ENCODE assay signal across 2 cellular contexts in the genomic region with DNA sequence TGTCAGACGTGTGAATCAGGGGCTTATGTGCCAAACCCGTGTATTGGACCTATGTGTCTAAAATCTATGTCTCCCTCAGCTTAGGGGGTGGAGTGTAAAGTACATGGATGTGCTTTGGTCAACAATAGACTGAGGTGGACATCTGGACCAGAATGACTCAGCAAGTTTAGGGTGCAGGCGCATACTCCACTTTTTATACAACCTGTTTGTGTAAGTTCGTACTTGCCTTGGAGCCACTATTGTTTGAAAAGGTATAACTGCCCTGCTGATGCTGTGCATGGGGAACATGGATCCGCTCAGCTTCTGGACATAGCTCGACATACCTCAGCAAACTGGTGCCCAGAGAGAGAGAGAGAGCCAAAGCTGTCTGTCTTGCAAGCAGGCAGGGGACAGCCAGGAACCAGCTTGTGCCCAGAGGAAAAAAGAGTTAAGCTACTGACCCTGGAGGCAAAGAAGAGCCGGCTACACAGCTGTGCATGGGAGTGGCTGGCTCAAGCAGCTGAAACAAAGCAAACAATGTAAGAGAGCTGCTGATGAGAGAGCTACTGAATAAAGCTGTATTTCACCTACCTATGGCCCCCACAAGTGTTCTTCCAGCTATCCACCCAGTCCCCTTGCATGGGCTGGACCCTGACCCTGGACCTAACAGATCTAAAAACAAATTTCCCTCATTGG.
TF ChIP-seq lines count a peak whose summit lies in the region.

No MANE protein-coding gene starts in this region.

TF ChIP-seq in HEK293, 187 proteins besides CTCF, POLR2A, EP300 and RAD21:
- TF ChIP-seq TRIM28 (IDR thresholded peaks at IDR 0.05; ENCODE audit: borderline replicate concordance, low read length) (peak; percentile 94; the same call in 1 of the 2 replicates), SETDB1 (IDR thresholded peaks at IDR 0.05; ENCODE audit: insufficient read length, low read length) (peak; percentile 85), HOXC10 (CRISPR knock-in tag; IDR thresholded peaks at IDR 0.05) (no peak)
TF ChIP-seq in HEK293: peak in this region for 2.

TF ChIP-seq in K562, 482 proteins besides CTCF, POLR2A, EP300 and RAD21:
- TF ChIP-seq C11orf30 (IDR thresholded peaks at IDR 0.05; ENCODE audit: low read depth) (peak; percentile 52; the same call in 1 of the 2 replicates), MAFG (tag; conservative IDR thresholded peaks at IDR 0.05) (peak; percentile 82), NFE2 (IDR thresholded peaks at IDR 0.05; ENCODE audit: low read depth) (peak; percentile 68), NFE2L1 (tag; IDR thresholded peaks at IDR 0.05; ENCODE audit: borderline replicate concordance, low read depth) (peak; percentile 58), MAFF (IDR thresholded peaks at IDR 0.05; ENCODE audit: low read length) (peak; percentile 36; the same call in 1 of the 2 replicates), MAFK (IDR thresholded peaks at IDR 0.05; ENCODE audit: low read length) (peak; percentile 20; the same call in 1 of the 2 replicates), ZNF316 (IDR thresholded peaks at IDR 0.05) (peak; percentile 44; the same call in 1 of the 2 replicates), NCOA2 (IDR thresholded peaks at IDR 0.05; ENCODE audit: partially characterized antibody in 2 of 2) (no peak), MIER1 (IDR thresholded peaks at IDR 0.05; ENCODE audit: low read depth) (no peak)
- TF ChIP-seq, protein P1, sequence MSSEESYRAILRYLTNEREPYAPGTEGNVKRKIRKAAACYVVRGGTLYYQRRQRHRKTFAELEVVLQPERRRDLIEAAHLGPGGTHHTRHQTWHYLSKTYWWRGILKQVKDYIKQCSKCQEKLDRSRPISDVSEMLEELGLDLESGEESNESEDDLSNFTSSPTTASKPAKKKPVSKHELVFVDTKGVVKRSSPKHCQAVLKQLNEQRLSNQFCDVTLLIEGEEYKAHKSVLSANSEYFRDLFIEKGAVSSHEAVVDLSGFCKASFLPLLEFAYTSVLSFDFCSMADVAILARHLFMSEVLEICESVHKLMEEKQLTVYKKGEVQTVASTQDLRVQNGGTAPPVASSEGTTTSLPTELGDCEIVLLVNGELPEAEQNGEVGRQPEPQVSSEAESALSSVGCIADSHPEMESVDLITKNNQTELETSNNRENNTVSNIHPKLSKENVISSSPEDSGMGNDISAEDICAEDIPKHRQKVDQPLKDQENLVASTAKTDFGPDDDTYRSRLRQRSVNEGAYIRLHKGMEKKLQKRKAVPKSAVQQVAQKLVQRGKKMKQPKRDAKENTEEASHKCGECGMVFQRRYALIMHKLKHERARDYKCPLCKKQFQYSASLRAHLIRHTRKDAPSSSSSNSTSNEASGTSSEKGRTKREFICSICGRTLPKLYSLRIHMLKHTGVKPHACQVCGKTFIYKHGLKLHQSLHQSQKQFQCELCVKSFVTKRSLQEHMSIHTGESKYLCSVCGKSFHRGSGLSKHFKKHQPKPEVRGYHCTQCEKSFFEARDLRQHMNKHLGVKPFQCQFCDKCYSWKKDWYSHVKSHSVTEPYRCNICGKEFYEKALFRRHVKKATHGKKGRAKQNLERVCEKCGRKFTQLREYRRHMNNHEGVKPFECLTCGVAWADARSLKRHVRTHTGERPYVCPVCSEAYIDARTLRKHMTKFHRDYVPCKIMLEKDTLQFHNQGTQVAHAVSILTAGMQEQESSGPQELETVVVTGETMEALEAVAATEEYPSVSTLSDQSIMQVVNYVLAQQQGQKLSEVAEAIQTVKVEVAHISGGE (CRISPR knock-in tag; IDR thresholded peaks at IDR 0.05): no peak
